In genomic region chr2:73043978-73044832, GRCh38 we compare ENCODE assay signal across 18 cellular contexts. TPM values are rescaled to one million over a fixed set of nuclear protein-coding genes. Genes with fewer than 3 reads are reported as not detected.
DNase-seq lines count a peak whose midpoint lies in the region; ATAC-seq and TF ChIP-seq lines count a peak whose summit lies in the region.
"Had no signal": no experiment of that assay in that cellular context is flagged by ENCODE, and none has a peak within 500 bp of the region (broad histone marks: within the 10 kb centered on the region; RNA-seq: fewer than 3 reads in every experiment).

No MANE protein-coding gene starts in this region.

- CTCF ChIA-PET in activated CD4-positive, alpha-beta T cell treated with anti-CD3 and anti-CD28 coated beads for 36 hours (lab: Charles Lee), result no interaction called here

- no peak for TF ChIP-seq CTCF in endodermal cell (conservative IDR thresholded peaks at IDR 0.05)
- no peak for TF ChIP-seq CTCF in spleen (IDR thresholded peaks at IDR 0.05 in 8 of 11, conservative IDR thresholded peaks at IDR 0.05 in 3 of 11)
- no peak for TF ChIP-seq CTCF in sigmoid colon (IDR thresholded peaks at IDR 0.05)

- no peaks in the 10 kb centered on the region for H3K4me1 ChIP-seq in endodermal cell (ENCODE audit: control insufficient read depth, insufficient read depth, low read length)
- H3K4me1 ChIP-seq in spleen, result no peaks in the 10 kb centered on the region
- no peaks in the 10 kb centered on the region for H3K4me1 ChIP-seq in sigmoid colon

- no peak overlapping the region for H3K4me3 Mint-ChIP-seq in endodermal cell
- no peak overlapping the region for H3K4me3 Mint-ChIP-seq in activated CD4-positive, alpha-beta T cell treated with anti-CD3 and anti-CD28 coated beads for 36 hours
- H3K4me3 Mint-ChIP-seq: nephron progenitor cell had no signal

- H3K27me3 Mint-ChIP-seq in endodermal cell (ENCODE audit: insufficient read depth), result no peaks in the 10 kb centered on the region
- H3K27me3 Mint-ChIP-seq in activated CD4-positive, alpha-beta T cell treated with anti-CD3 and anti-CD28 coated beads for 36 hours, result no peaks in the 10 kb centered on the region

- intact Hi-C loops in activated CD4-positive, alpha-beta T cell treated with anti-CD3 and anti-CD28 coated beads for 36 hours (cut with DNase I, micrococcal nuclease), result no loop called here
- intact Hi-C loops in spleen (cut with DNase I; ENCODE audit: low total_unique reads) (no loop called here), sigmoid colon (cut with DNase I) (no loop called here)

- peak overlapping the region; percentile 62 for H3K27ac Mint-ChIP-seq in endodermal cell
- H3K27ac Mint-ChIP-seq in activated CD4-positive, alpha-beta T cell treated with anti-CD3 and anti-CD28 coated beads for 36 hours, result no peak overlapping the region
- H3K27ac Mint-ChIP-seq: nephron progenitor cell had no signal

- H3K9me3 ChIP-seq in endodermal cell (ENCODE audit: control insufficient read depth, low read length) (peaks cover 5% of the 10 kb centered on the region), spleen (no peaks in the 10 kb centered on the region), sigmoid colon (no peaks in the 10 kb centered on the region)

- H3K27me3 ChIP-seq in endodermal cell (ENCODE audit: control insufficient read depth, insufficient read depth, low read length, poor library complexity, severe bottlenecking) (no peaks in the 10 kb centered on the region), spleen (replicated peaks in 1 of 7) (no peaks in the 10 kb centered on the region), sigmoid colon (no peaks in the 10 kb centered on the region)

- H3K4me1 Mint-ChIP-seq in endodermal cell, result peaks cover 9% of the 10 kb centered on the region
- no peaks in the 10 kb centered on the region for H3K4me1 Mint-ChIP-seq in activated CD4-positive, alpha-beta T cell treated with anti-CD3 and anti-CD28 coated beads for 36 hours
- H3K4me1 Mint-ChIP-seq: nephron progenitor cell had no signal

- peaks cover 9% of the 10 kb centered on the region for H3K36me3 ChIP-seq in endodermal cell (ENCODE audit: control insufficient read depth, insufficient read depth, low read length)
- peaks cover 0 to 41% (median 10%) of the 10 kb centered on the region in 6 donors for H3K36me3 ChIP-seq in spleen
- H3K36me3 ChIP-seq in sigmoid colon, result peaks cover 0 to 12% (median 3%) of the 10 kb centered on the region in 4 donors

- TF ChIP-seq EP300 in sigmoid colon (IDR thresholded peaks at IDR 0.05), result no peak

- H3K4me3 ChIP-seq in endodermal cell (ENCODE audit: low read length) (no peak overlapping the region), spleen (no peak overlapping the region), sigmoid colon (no peak overlapping the region)
- H3K4me3 ChIP-seq: lung had no signal

- no peak for ATAC-seq in activated CD4-positive, alpha-beta T cell treated with anti-CD3 and anti-CD28 coated beads for 36 hours
- ATAC-seq: Right ventricle myocardium inferior had no signal

- WGBS in endodermal cell (ENCODE audit: insufficient coverage in 1 of 2, insufficient read length in 1 of 2), 2 experiments, result 89 to 97% methylated on average over 6 to 12 of the region's 12 CpGs
- 69 to 82% (median 74%) methylated on average over 12 of the region's 12 CpGs for WGBS in spleen, 5 donors
- WGBS in sigmoid colon, 2 donors, result 80 to 91% methylated on average over 12 of the region's 12 CpGs

- peak; percentile 37 for DNase-seq in NCI-H2107 treated with DMSO at 0.1 percent for 48 hours (lab: John Stamatoyannopoulos, UW; ENCODE audit: unreplicated experiment)
- DNase-seq in NCI-H2107 (lab: John Stamatoyannopoulos, UW), result no peak
- peak; percentile 72 for DNase-seq in NCI-H345 (lab: John Stamatoyannopoulos, UW)
- DNase-seq in endodermal cell, result no peak
- peak; percentile 59 for DNase-seq in pons (ENCODE audit: low spot score)
- DNase-seq in activated CD4-positive, alpha-beta T cell treated with anti-CD3 and anti-CD28 coated beads for 36 hours, result no peak
- no peak for DNase-seq in spleen
- DNase-seq in sigmoid colon, result no peak
- DNase-seq: 8988T; activated effector memory CD4-positive, alpha-beta T cell treated with anti-CD3 and anti-CD28 coated beads, Interleukin-2, amount 50 U/mL, for 16 hours; GOT3; MM.1S; NCI-H2171; nephron progenitor cell; stimulated activated CD4-positive, alpha-beta T cell treated with anti-CD3 and anti-CD28 coated beads, Interleukin-1b, Interleukin-23, amount 100 ng/mL, for 48 hours had no signal

- no peak overlapping the region for H3K9ac ChIP-seq in endodermal cell (ENCODE audit: extremely low read depth, low read length, poor library complexity, severe bottlenecking)

- H3K27ac ChIP-seq in endodermal cell (ENCODE audit: low read depth, low read length) (peak overlapping the region; percentile 32), spleen (no peak overlapping the region), sigmoid colon (no peak overlapping the region)
- H3K27ac ChIP-seq: C4-2B had no signal

- no peaks in the 10 kb centered on the region for H3K9me3 Mint-ChIP-seq in endodermal cell
- H3K9me3 Mint-ChIP-seq in activated CD4-positive, alpha-beta T cell treated with anti-CD3 and anti-CD28 coated beads for 36 hours (ENCODE audit: low read depth), result no peaks in the 10 kb centered on the region

- TF ChIP-seq POLR2A in spleen (IDR thresholded peaks at IDR 0.05), result no peak
- TF ChIP-seq POLR2A in sigmoid colon (IDR thresholded peaks at IDR 0.05), result no peak

- H3K36me3 Mint-ChIP-seq in endodermal cell (ENCODE audit: low read depth), result peaks cover 7% of the 10 kb centered on the region
- no peaks in the 10 kb centered on the region for H3K36me3 Mint-ChIP-seq in activated CD4-positive, alpha-beta T cell treated with anti-CD3 and anti-CD28 coated beads for 36 hours (ENCODE audit: low read depth)

- POLR2A ChIA-PET in activated CD4-positive, alpha-beta T cell treated with anti-CD3 and anti-CD28 coated beads for 36 hours (lab: Charles Lee), result no interaction called here

RNA-seq across cellular contexts. Expression of gene SFXN5, which starts 27.3 kb away (rescaled TPM):
- total RNA-seq in endodermal cell (10 to 100 TPM; 30.7 to 32.8 TPM), spleen (10 to 100 TPM; 18.8 to 41.4 (median 29.0) TPM), sigmoid colon (10 to 100 TPM in 2 of 4 donors, 1 to 10 TPM in 2; 6.7 to 27.1 (median 10.4) TPM)
- 10.0 TPM for polyA plus RNA-seq in endodermal cell (2013, experiment 1 of 2)
- 13.1 TPM for polyA plus RNA-seq in endodermal cell (2013, experiment 2 of 2)
- total RNA-seq in activated CD4-positive, alpha-beta T cell treated with anti-CD3 and anti-CD28 coated beads for 36 hours, result 1 to 10 TPM; 4.5 to 6.2 TPM
- polyA plus RNA-seq in spleen (1 to 10 TPM; 2.6 to 9.0 (median 5.4) TPM), sigmoid colon (10 to 100 TPM in 2 of 3 donors, 1 to 10 TPM in 1; 5.4 to 15.3 (median 12.4) TPM)

Comparison
In these comparisons a context has a peak if more than half of its experiments do, and no peak if none do; other contexts are left out.
1. DNase-seq: peak in NCI-H2107 treated with DMSO at 0.1 percent for 48 hours (single experiment), NCI-H345 (single experiment) and pons (single experiment); none in NCI-H2107 (single experiment), endodermal cell (single experiment), activated CD4-positive, alpha-beta T cell treated with anti-CD3 and anti-CD28 coated beads for 36 hours (single experiment), spleen (single experiment) and sigmoid colon (single experiment).